Comparison of ENCODE assay signal across 1 cellular context in the genomic region with DNA sequence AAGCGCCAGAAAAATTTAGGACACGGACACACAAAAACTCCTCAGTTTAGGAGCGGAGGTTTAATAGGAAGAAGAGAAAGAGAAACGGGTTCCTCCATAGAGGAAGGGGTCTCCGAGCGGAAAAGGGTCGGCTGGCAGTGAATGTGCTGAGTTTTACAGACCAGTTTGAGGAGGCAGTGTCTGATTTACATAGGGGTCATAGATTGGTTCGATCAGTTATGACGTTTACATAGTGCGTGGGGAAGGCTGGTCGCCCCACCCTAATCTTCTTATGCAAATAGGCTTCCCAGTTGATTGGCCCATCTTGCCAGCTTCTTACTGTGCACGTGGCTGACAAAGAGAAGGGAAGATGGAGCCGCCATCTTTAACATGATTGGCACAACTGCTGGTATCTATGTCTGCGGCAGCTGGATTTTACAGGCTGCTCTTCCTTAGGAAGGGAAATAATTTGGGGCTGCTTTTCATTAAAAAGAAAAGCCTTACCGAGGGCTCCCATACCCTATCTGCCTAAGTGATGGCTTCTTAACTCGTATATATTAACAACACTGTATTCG.
A peak's percentile ranks its signal among the peaks of the same experiment; 100 is the strongest.
TF ChIP-seq lines count a peak whose summit lies in the region.

No MANE protein-coding gene starts in this region.

TF ChIP-seq in H1, 55 proteins besides CTCF, POLR2A, EP300 and RAD21:
- TF ChIP-seq, protein P1, sequence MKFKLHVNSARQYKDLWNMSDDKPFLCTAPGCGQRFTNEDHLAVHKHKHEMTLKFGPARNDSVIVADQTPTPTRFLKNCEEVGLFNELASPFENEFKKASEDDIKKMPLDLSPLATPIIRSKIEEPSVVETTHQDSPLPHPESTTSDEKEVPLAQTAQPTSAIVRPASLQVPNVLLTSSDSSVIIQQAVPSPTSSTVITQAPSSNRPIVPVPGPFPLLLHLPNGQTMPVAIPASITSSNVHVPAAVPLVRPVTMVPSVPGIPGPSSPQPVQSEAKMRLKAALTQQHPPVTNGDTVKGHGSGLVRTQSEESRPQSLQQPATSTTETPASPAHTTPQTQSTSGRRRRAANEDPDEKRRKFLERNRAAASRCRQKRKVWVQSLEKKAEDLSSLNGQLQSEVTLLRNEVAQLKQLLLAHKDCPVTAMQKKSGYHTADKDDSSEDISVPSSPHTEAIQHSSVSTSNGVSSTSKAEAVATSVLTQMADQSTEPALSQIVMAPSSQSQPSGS (IDR thresholded peaks at IDR 0.05; ENCODE audit: low read length) = no peak
- no peak for TF ChIP-seq CEBPB (IDR thresholded peaks at IDR 0.05; ENCODE audit: low read depth, low read length)
- TF ChIP-seq SIN3A (conservative IDR thresholded peaks at IDR 0.05 in 1 of 2, IDR thresholded peaks at IDR 0.05 in 1 of 2; ENCODE audit: low read depth in 1 of 2, low read length in 2 of 2) = no peak; a peak in 1 of 4 replicates
- TF ChIP-seq, protein P2, sequence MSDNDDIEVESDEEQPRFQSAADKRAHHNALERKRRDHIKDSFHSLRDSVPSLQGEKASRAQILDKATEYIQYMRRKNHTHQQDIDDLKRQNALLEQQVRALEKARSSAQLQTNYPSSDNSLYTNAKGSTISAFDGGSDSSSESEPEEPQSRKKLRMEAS (IDR thresholded peaks at IDR 0.05) = peak; percentile 84
- TF ChIP-seq, protein P3, sequence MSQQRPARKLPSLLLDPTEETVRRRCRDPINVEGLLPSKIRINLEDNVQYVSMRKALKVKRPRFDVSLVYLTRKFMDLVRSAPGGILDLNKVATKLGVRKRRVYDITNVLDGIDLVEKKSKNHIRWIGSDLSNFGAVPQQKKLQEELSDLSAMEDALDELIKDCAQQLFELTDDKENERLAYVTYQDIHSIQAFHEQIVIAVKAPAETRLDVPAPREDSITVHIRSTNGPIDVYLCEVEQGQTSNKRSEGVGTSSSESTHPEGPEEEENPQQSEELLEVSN (IDR thresholded peaks at IDR 0.05) = peak; percentile 49; the same call in 1 of the 2 replicates
- peak; percentile 65 for TF ChIP-seq CREB1 (IDR thresholded peaks at IDR 0.05)
- no peak for TF ChIP-seq SP4 (IDR thresholded peaks at IDR 0.05; ENCODE audit: low read length)
- TF ChIP-seq POLR2AphosphoS5 (IDR thresholded peaks at IDR 0.05; ENCODE audit: low read depth, low read length) = peak; percentile 84
- TF ChIP-seq TAF1 (IDR thresholded peaks at IDR 0.05; ENCODE audit: low read depth, low read length) = peak; percentile 76
- TF ChIP-seq, protein P4, sequence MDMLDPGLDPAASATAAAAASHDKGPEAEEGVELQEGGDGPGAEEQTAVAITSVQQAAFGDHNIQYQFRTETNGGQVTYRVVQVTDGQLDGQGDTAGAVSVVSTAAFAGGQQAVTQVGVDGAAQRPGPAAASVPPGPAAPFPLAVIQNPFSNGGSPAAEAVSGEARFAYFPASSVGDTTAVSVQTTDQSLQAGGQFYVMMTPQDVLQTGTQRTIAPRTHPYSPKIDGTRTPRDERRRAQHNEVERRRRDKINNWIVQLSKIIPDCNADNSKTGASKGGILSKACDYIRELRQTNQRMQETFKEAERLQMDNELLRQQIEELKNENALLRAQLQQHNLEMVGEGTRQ (IDR thresholded peaks at IDR 0.05; ENCODE audit: low read length) = peak; percentile 24; the same call in 1 of the 2 replicates
- TF ChIP-seq TBP (IDR thresholded peaks at IDR 0.05; ENCODE audit: low read depth, low read length) = peak; percentile 52; the same call in 1 of the 2 replicates
- peak; percentile 92 for TF ChIP-seq YY1 (IDR thresholded peaks at IDR 0.05; ENCODE audit: low read depth, low read length)
- no peak for TF ChIP-seq TEAD4 (IDR thresholded peaks at IDR 0.05; ENCODE audit: low read depth, low read length)
- 0 out of 2 replicates have a peak, but pooled peaks have one; percentile 15 for TF ChIP-seq PHF8 (conservative IDR thresholded peaks at IDR 0.05; ENCODE audit: low read depth, low read length)
